In genomic region chr11:78349614-78350013, GRCh38 we compare ENCODE assay signal across 3 cellular contexts.
TF ChIP-seq lines count a peak whose summit lies in the region.

No MANE protein-coding gene starts in this region.

TF ChIP-seq in SK-N-SH, 30 proteins besides CTCF, POLR2A, EP300 and RAD21 (continued from another document):
- TF ChIP-seq MAX (IDR thresholded peaks at IDR 0.05; ENCODE audit: low read depth) (no peak), POLR2AphosphoS5 (IDR thresholded peaks at IDR 0.05; ENCODE audit: low read depth, low read length) (no peak), NFIC (IDR thresholded peaks at IDR 0.05; ENCODE audit: borderline replicate concordance) (no peak), ELF1 (IDR thresholded peaks at IDR 0.05) (no peak), EZH2phosphoT487 (IDR thresholded peaks at IDR 0.05; ENCODE audit: borderline replicate concordance, low read depth) (no peak), JUND (IDR thresholded peaks at IDR 0.05) (no peak)
TF ChIP-seq in SK-N-SH: peak in this region for 0.

TF ChIP-seq in SK-N-SH treated with all-trans-retinoic acid at 6 μM for 48 hours, 23 proteins besides CTCF, POLR2A, EP300 and RAD21 (continued from another document):
- TF ChIP-seq TSHZ2 (CRISPR knock-in tag; IDR thresholded peaks at IDR 0.05) (no peak), ESRRG (CRISPR knock-in tag; IDR thresholded peaks at IDR 0.05) (no peak), ISL1 (CRISPR knock-in tag; IDR thresholded peaks at IDR 0.05) (no peak), ZFP3 (CRISPR knock-in tag; IDR thresholded peaks at IDR 0.05) (no peak), PPARA (CRISPR knock-in tag; IDR thresholded peaks at IDR 0.05; ENCODE audit: borderline replicate concordance) (no peak), BACH2 (CRISPR knock-in tag; IDR thresholded peaks at IDR 0.05; ENCODE audit: borderline replicate concordance) (no peak), ZNF8 (CRISPR knock-in tag; IDR thresholded peaks at IDR 0.05) (no peak), TOX (CRISPR knock-in tag; IDR thresholded peaks at IDR 0.05; ENCODE audit: borderline replicate concordance) (no peak), ZFP30 (CRISPR knock-in tag; IDR thresholded peaks at IDR 0.05) (no peak), SNAI2 (CRISPR knock-in tag; IDR thresholded peaks at IDR 0.05) (no peak), GLIS3 (CRISPR knock-in tag; IDR thresholded peaks at IDR 0.05) (no peak), ZNF565 (CRISPR knock-in tag; conservative IDR thresholded peaks at IDR 0.05; ENCODE audit: low read depth) (no peak), OSR1 (CRISPR knock-in tag; IDR thresholded peaks at IDR 0.05) (no peak), ZC3H10 (CRISPR knock-in tag; IDR thresholded peaks at IDR 0.05) (no peak), ARNTL (CRISPR knock-in tag; IDR thresholded peaks at IDR 0.05; ENCODE audit: borderline replicate concordance, low read depth) (no peak)

TF ChIP-seq in GM12878, 131 proteins besides CTCF, POLR2A, EP300 and RAD21:
- no peak for TF ChIP-seq PRDM15 (CRISPR knock-in tag; IDR thresholded peaks at IDR 0.05)
- no peak for TF ChIP-seq CBX3 (IDR thresholded peaks at IDR 0.05; ENCODE audit: borderline replicate concordance, low read depth)
- TF ChIP-seq, protein P1, sequence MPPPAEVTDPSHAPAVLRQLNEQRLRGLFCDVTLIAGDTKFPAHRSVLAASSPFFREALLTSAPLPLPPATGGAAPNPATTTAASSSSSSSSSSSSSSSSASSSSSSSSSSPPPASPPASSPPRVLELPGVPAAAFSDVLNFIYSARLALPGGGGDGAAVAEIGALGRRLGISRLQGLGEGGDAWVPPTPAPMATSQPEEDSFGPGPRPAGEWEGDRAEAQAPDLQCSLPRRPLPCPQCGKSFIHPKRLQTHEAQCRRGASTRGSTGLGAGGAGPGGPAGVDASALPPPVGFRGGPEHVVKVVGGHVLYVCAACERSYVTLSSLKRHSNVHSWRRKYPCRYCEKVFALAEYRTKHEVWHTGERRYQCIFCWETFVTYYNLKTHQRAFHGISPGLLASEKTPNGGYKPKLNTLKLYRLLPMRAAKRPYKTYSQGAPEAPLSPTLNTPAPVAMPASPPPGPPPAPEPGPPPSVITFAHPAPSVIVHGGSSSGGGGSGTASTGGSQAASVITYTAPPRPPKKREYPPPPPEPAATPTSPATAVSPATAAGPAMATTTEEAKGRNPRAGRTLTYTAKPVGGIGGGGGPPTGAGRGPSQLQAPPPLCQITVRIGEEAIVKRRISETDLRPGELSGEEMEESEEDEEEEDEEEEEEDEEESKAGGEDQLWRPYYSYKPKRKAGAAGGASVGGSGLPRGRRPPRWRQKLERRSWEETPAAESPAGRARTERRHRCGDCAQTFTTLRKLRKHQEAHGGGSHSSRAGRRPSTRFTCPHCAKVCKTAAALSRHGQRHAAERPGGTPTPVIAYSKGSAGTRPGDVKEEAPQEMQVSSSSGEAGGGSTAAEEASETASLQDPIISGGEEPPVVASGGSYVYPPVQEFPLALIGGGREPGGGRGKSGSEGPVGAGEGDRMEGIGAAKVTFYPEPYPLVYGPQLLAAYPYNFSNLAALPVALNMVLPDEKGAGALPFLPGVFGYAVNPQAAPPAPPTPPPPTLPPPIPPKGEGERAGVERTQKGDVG (CRISPR knock-in tag; IDR thresholded peaks at IDR 0.05): no peak
- no peak for TF ChIP-seq MTA3 (IDR thresholded peaks at IDR 0.05; ENCODE audit: borderline replicate concordance, low read length)
- no peak for TF ChIP-seq FOXM1 (IDR thresholded peaks at IDR 0.05; ENCODE audit: low read depth, low read length)
